Comparison of ENCODE assay signal across 7 cellular contexts in genomic region chr3:186772281-186772885, GRCh38. TPM values are rescaled to one million over a fixed set of nuclear protein-coding genes. Genes with fewer than 3 reads are reported as not detected.
DNase-seq lines count a peak whose midpoint lies in the region; ATAC-seq and TF ChIP-seq lines count a peak whose summit lies in the region.

No MANE protein-coding gene starts in this region.

- H3K4me1 ChIP-seq in skeletal muscle satellite cell (ENCODE audit: control insufficient read depth, insufficient read depth, low read length): peaks cover 11% of the 10 kb centered on the region

- peak overlapping the region; percentile 92 for H3K4me2 ChIP-seq in skeletal muscle satellite cell (ENCODE audit: low read length)

- no peaks in the 10 kb centered on the region for H3K9me3 ChIP-seq in skeletal muscle satellite cell (replicated peaks; ENCODE audit: low read length)

- no peaks in the 10 kb centered on the region for H3K36me3 Mint-ChIP-seq in T-helper 1 cell treated with Interleukin-12 subunit alpha and Interleukin-12 subunit beta and Interleukin-4 antibody, amounts not matched to agents 30 μg/mL and 1 μg/mL, for 36 hours (ENCODE audit: low read depth)

- peak; percentile 34 for ATAC-seq in HG02571 (IDR thresholded peaks at IDR 0.05; ENCODE audit: unreplicated experiment)

- no peaks in the 10 kb centered on the region for H3K9me3 Mint-ChIP-seq in T-helper 1 cell treated with Interleukin-12 subunit alpha and Interleukin-12 subunit beta and Interleukin-4 antibody, amounts not matched to agents 30 μg/mL and 1 μg/mL, for 36 hours

- peak overlapping the region; percentile 75 for H3K9ac ChIP-seq in skeletal muscle satellite cell (ENCODE audit: low read depth, low read length)

- peak; percentile 32 for DNase-seq in germinal center (ENCODE audit: low spot score)
- DNase-seq in NCI-H1105 (lab: John Stamatoyannopoulos, UW): no peak
- DNase-seq in NCI-H226: no peak

- peak overlapping the region; percentile 75 for H3K4me3 ChIP-seq in skeletal muscle satellite cell (ENCODE audit: low read length)

- H3K4me1 Mint-ChIP-seq in T-helper 1 cell treated with Interleukin-12 subunit alpha and Interleukin-12 subunit beta and Interleukin-4 antibody, amounts not matched to agents 30 μg/mL and 1 μg/mL, for 36 hours (ENCODE audit: low read depth): peaks cover 15% of the 10 kb centered on the region

- peak overlapping the region; percentile 89 for H3K27ac Mint-ChIP-seq in T-helper 1 cell treated with Interleukin-12 subunit alpha and Interleukin-12 subunit beta and Interleukin-4 antibody, amounts not matched to agents 30 μg/mL and 1 μg/mL, for 36 hours

- no peaks in the 10 kb centered on the region for H3K27me3 Mint-ChIP-seq in T-helper 1 cell treated with Interleukin-12 subunit alpha and Interleukin-12 subunit beta and Interleukin-4 antibody, amounts not matched to agents 30 μg/mL and 1 μg/mL, for 36 hours (ENCODE audit: low read depth)

- peak overlapping the region; percentile 88 for H3K4me3 Mint-ChIP-seq in T-helper 1 cell treated with Interleukin-12 subunit alpha and Interleukin-12 subunit beta and Interleukin-4 antibody, amounts not matched to agents 30 μg/mL and 1 μg/mL, for 36 hours

- no peaks in the 10 kb centered on the region for H3K36me3 ChIP-seq in skeletal muscle satellite cell (ENCODE audit: insufficient read depth, low read length)

- H3K27me3 ChIP-seq in skeletal muscle satellite cell (ENCODE audit: control insufficient read depth, insufficient read depth, low read length): no peaks in the 10 kb centered on the region

- peak; percentile 66 for TF ChIP-seq POLR2A in GM18526 (IDR thresholded peaks at IDR 0.05; ENCODE audit: extremely low read depth, insufficient read length)

RNA-seq across cellular contexts. Expression of gene EIF4A2, which starts 11.0 kb away (rescaled TPM):
- 291 and 372 TPM in 2 replicates for total RNA-seq in skeletal muscle satellite cell (2012; rRNA removed)

RNA-seq across cellular contexts. Expression of gene RFC4, which starts 33.9 kb away (rescaled TPM):
- 25.6 and 29.1 TPM in 2 replicates for total RNA-seq in skeletal muscle satellite cell (2012; rRNA removed)

RNA-seq across cellular contexts. Expression of gene KNG1, which starts 55.2 kb away (rescaled TPM):
- not detected in 2 replicates for total RNA-seq in skeletal muscle satellite cell (2012; rRNA removed)
